In genomic region chr22:28855355-28856094, GRCh38 we compare ENCODE assay signal across 8 cellular contexts. TPM values are rescaled to one million over a fixed set of nuclear protein-coding genes. Genes with fewer than 3 reads are reported as not detected.
A peak's percentile ranks its signal among the peaks of the same experiment; 100 is the strongest.
DNase-seq lines count a peak whose midpoint lies in the region; ATAC-seq and TF ChIP-seq lines count a peak whose summit lies in the region.

No MANE protein-coding gene starts in this region.

- no peak overlapping the region for H3K4me3 Mint-ChIP-seq in HFFc6

- H3K4me2 ChIP-seq in OCI-LY1 (ENCODE audit: low read length) (no peak overlapping the region), parathyroid adenoma (ENCODE audit: low read length) (no peak overlapping the region)

- H3K27me3 ChIP-seq in OCI-LY1 (ENCODE audit: insufficient read depth, low read length) (0 out of 2 replicates have a peak, but pooled peaks cover 3% of the 10 kb centered on the region), parathyroid adenoma (ENCODE audit: control insufficient read depth, insufficient read depth, low read length) (no peaks in the 10 kb centered on the region)

- TF ChIP-seq CTCF in HFFc6 (IDR thresholded peaks at IDR 0.05) (peak; percentile 95), OCI-LY1 (IDR thresholded peaks at IDR 0.05; ENCODE audit: low read length) (peak; percentile 88), parathyroid adenoma (IDR thresholded peaks at IDR 0.05) (peak; percentile 77)

- no peaks in the 10 kb centered on the region for H4K20me1 ChIP-seq in OCI-LY1 (ENCODE audit: insufficient read depth, low read length)

- H3K27ac Mint-ChIP-seq in HFFc6 = no peak overlapping the region

- no peak overlapping the region for H3K9ac ChIP-seq in OCI-LY1 (ENCODE audit: low read length)
- no peak overlapping the region for H3K9ac ChIP-seq in parathyroid adenoma

- H3K36me3 Mint-ChIP-seq in HFFc6 (ENCODE audit: low read depth) = no peaks in the 10 kb centered on the region

- H2AFZ ChIP-seq in OCI-LY1 (ENCODE audit: low read length) (no peak overlapping the region), parathyroid adenoma (no peak overlapping the region)

- no peaks in the 10 kb centered on the region for H3F3A ChIP-seq in OCI-LY1 (ENCODE audit: insufficient read depth, low read length)

- H3K4me1 ChIP-seq in OCI-LY1 (ENCODE audit: insufficient read depth, low read length, severe bottlenecking) (no peaks in the 10 kb centered on the region), parathyroid adenoma (no peaks in the 10 kb centered on the region)

- no peak overlapping the region for H3K4me3 ChIP-seq in OCI-LY1 (ENCODE audit: low read depth, low read length, poor library complexity, severe bottlenecking)
- H3K4me3 ChIP-seq in parathyroid adenoma (ENCODE audit: low read depth, low read length) = no peak overlapping the region

- H3K9me3 Mint-ChIP-seq in HFFc6 = no peaks in the 10 kb centered on the region

- peaks cover 10% of the 10 kb centered on the region for H3K4me1 Mint-ChIP-seq in HFFc6 (ENCODE audit: low read depth)

- H3K27me3 Mint-ChIP-seq in HFFc6 (ENCODE audit: insufficient read depth) = peaks cover 3% of the 10 kb centered on the region

- in situ Hi-C loops in Caki2 (cut with HindIII; ENCODE audit: low pct_unique_long_range_greater_than_20kb, low sequenced_read_pairs) = no loop called here

- peak; percentile 60 for DNase-seq in Caki2 (ENCODE audit: low read depth)
- DNase-seq in HFFc6 = peak; percentile 46
- DNase-seq in activated naive CD4-positive, alpha-beta T cell treated with anti-CD3 and anti-CD28 coated beads, Interleukin-2, amount 50 U/mL, for 16 hours = peak; percentile 28
- peak; percentile 63 for DNase-seq in glomerular visceral epithelial cell (ENCODE audit: extremely low spot score)

- no peaks in the 10 kb centered on the region for H3K79me2 ChIP-seq in OCI-LY1 (ENCODE audit: insufficient read depth, low read length)
- H3K79me2 ChIP-seq in parathyroid adenoma = no peaks in the 10 kb centered on the region

- ATAC-seq in GM18867 (IDR thresholded peaks at IDR 0.05; ENCODE audit: unreplicated experiment) = no peak
- no peak for ATAC-seq in HG03025 (IDR thresholded peaks at IDR 0.05; ENCODE audit: low FRiP score, unreplicated experiment)

- H3K9me3 ChIP-seq in OCI-LY1 (ENCODE audit: low read length) (no peaks in the 10 kb centered on the region), parathyroid adenoma (ENCODE audit: control insufficient read depth, low read length) (no peaks in the 10 kb centered on the region)

- H3K27ac ChIP-seq in OCI-LY1 (ENCODE audit: low read depth, low read length, poor library complexity, severe bottlenecking) (no peak overlapping the region), parathyroid adenoma (no peak overlapping the region)

- H3K36me3 ChIP-seq in OCI-LY1 (ENCODE audit: insufficient read depth, low read length) (no peaks in the 10 kb centered on the region), parathyroid adenoma (ENCODE audit: control insufficient read depth, insufficient read depth, low read length) (no peaks in the 10 kb centered on the region)

- H3K9me2 ChIP-seq in OCI-LY1 (ENCODE audit: low read depth, low read length) = no peaks in the 10 kb centered on the region

RNA-seq across cellular contexts. Expression of gene ZNRF3, which starts 27.8 kb away (rescaled TPM):
- total RNA-seq in Caki2 (2014; rRNA removed; shearing (Covaris generic); ENCODE audit: low replicate concordance) = 9.6 and 11.1 TPM in 2 replicates
- total RNA-seq in HFFc6 (2021; fragmentation: NEBNext Ultra II Directional; extraction: Animal tissue kit (Norgen Biotek cat#: 25700)) = 1 to 10 TPM; 3.3 to 4.7 (median 3.6) TPM

RNA-seq across cellular contexts. Expression of gene XBP1, which starts 55.2 kb away (rescaled TPM):
- 300 and 337 TPM in 2 replicates for total RNA-seq in Caki2 (2014; rRNA removed; shearing (Covaris generic); ENCODE audit: low replicate concordance)
- 100 to 1,000 TPM; 106 to 115 (median 111) TPM for total RNA-seq in HFFc6 (2021; fragmentation: NEBNext Ultra II Directional; extraction: Animal tissue kit (Norgen Biotek cat#: 25700))
